ENCODE assay signal across 8 cellular contexts in genomic region chr1:110783292-110783918, GRCh38.
DNase-seq lines count a peak whose midpoint lies in the region; ATAC-seq, FAIRE-seq and TF ChIP-seq lines count a peak whose summit lies in the region.

No MANE protein-coding gene starts in this region.

- intact Hi-C loops in HepG2 (cut with micrococcal nuclease; ENCODE audit: unreplicated experiment), result loop anchor here (1.0 to 5.0 kb wide), 2 partner anchors 153 to 166 kb away; no protein-coding TSS in a partner anchor

- H3K4me2 ChIP-seq in GM23248 (ENCODE audit: unreplicated experiment), result no peak overlapping the region
- no peak overlapping the region for H3K4me2 ChIP-seq in HepG2 (ENCODE audit: low read depth, low read length)

- no TSS peak for BruUV-seq in HepG2 (replicated peaks; lab: Mats Ljungman, UMichigan)

- POLR2A ChIA-PET in HepG2 (lab: Yijun Ruan, JAX), result no interaction called here

- H3K27ac ChIP-seq in GM23248 (no peak overlapping the region), coronary artery (no peak overlapping the region), HepG2 (ENCODE audit: extremely low read length, insufficient read depth, low read length) (no peak overlapping the region)

- CTCF ChIA-PET in HepG2 (lab: Yijun Ruan, JAX; ENCODE audit: low intra/inter-chr PET ratio, low total read pairs), result interaction anchor here (1.1 to 3.0 kb wide), 5 partner anchors 47 to 551 kb away, joined by 3 to 10 read pairs (median 6); no protein-coding TSS in a partner anchor

- H3K27me3 ChIP-seq in GM23248 (replicated peaks; ENCODE audit: insufficient read depth) (peaks cover 13% of the 10 kb centered on the region), HepG2 (ENCODE audit: control insufficient read depth in 1 of 2, insufficient read depth in 2 of 2, low read length in 2 of 2) (no peaks in the 10 kb centered on the region)

- H3K79me2 ChIP-seq in GM23248 (ENCODE audit: insufficient read depth) (no peaks in the 10 kb centered on the region), HepG2 (ENCODE audit: insufficient read depth, low read length) (no peaks in the 10 kb centered on the region)

- no peaks in the 10 kb centered on the region for H3K9me2 ChIP-seq in GM23248 (ENCODE audit: insufficient read depth)

- H3K36me3 ChIP-seq in GM23248 (ENCODE audit: low read depth), result no peaks in the 10 kb centered on the region
- H3K36me3 ChIP-seq in HepG2 (replicated peaks in 1 of 2; ENCODE audit: control insufficient read depth in 1 of 2, insufficient read depth in 2 of 2, low read length in 2 of 2), result no peaks in the 10 kb centered on the region

- ATAC-seq in HepG2, result peak; percentile 70
- ATAC-seq in GM21528 (IDR thresholded peaks at IDR 0.05; ENCODE audit: low FRiP score, unreplicated experiment), result no peak

- DNase-seq in AG09319 (ENCODE audit: extremely low read depth, low read depth), result peak; percentile 14
- peak; percentile 62 for DNase-seq in GM23248
- peak; percentile 76 for DNase-seq in NCI-H345 (lab: John Stamatoyannopoulos, UW)
- DNase-seq in activated CD4-positive, CD25-positive, alpha-beta regulatory T cell treated with anti-CD3 and anti-CD28 coated beads, Interleukin-2, amount 50 U/mL, for 72 hours, result peak; percentile 42
- no peak for DNase-seq in coronary artery (ENCODE audit: low spot score)
- DNase-seq in HepG2 (ENCODE audit: low spot score), result peak; percentile 47
- peak; percentile 42 for DNase-seq in stimulated activated CD8-positive, alpha-beta memory T cell treated with anti-CD3 and anti-CD28 coated beads, Interleukin-12 subunit alpha, Interleukin-12 subunit beta, amount 100 ng/mL, for 1 hour (ENCODE audit: low read depth)

- H3K9ac ChIP-seq in GM23248 (no peak overlapping the region), HepG2 (ENCODE audit: insufficient read depth, low read depth, low read length) (no peak overlapping the region)

- H2AFZ ChIP-seq in GM23248, result no peak overlapping the region
- no peak overlapping the region for H2AFZ ChIP-seq in HepG2 (ENCODE audit: low read length)

- in situ Hi-C loops in GM23248 (cut with MboI) (loop anchor here (10.0 kb wide), 1 partner anchor 149 kb away; no protein-coding TSS in a partner anchor), HepG2 (cut with HindIII; ENCODE audit: extremely low pct_ligation_motif_present, low pct_unique_long_range_greater_than_20kb) (loop anchor here (10.0 kb wide), 1 partner anchor 249 kb away; no protein-coding TSS in a partner anchor)

- H3K4me1 ChIP-seq in GM23248 (ENCODE audit: insufficient read depth) (no peaks in the 10 kb centered on the region), HepG2 (ENCODE audit: insufficient read depth, low read length) (no peaks in the 10 kb centered on the region)

- H3K4me3 ChIP-seq in GM23248 (no peak overlapping the region), coronary artery (no peak overlapping the region), HepG2 (replicated peaks in 1 of 3; ENCODE audit: insufficient read depth in 1 of 3, low read depth in 2 of 3, low read length in 3 of 3) (no peak overlapping the region)

- FAIRE-seq in HepG2 (lab: Jason Lieb, UNC), result peak; percentile 87

- no peak for TF ChIP-seq EP300 in HepG2 (IDR thresholded peaks at IDR 0.05; ENCODE audit: low read depth in 2 of 2, low read length in 2 of 2)
- no peak for TF ChIP-seq EP300 in HepG2 (CRISPR knock-in tag; IDR thresholded peaks at IDR 0.05; ENCODE audit: borderline replicate concordance)

- H3F3A ChIP-seq in GM23248 (ENCODE audit: insufficient read depth), result no peaks in the 10 kb centered on the region

- WGBS in GM23248 (ENCODE audit: low coverage in 1 of 2, low lambda C conversion rate in 2 of 2, missing lambda C conversion rate in 2 of 2), 2 experiments, result 0 to 1% methylated on average over 5 of the region's 5 CpGs
- WGBS in HepG2 (ENCODE audit: low lambda C conversion rate), result 0% methylated on average over 5 of the region's 5 CpGs

- TF ChIP-seq RAD21 in HepG2 (CRISPR knock-in tag; IDR thresholded peaks at IDR 0.05), result peak; percentile 48; the same call in 1 of the 2 replicates

- no peaks in the 10 kb centered on the region for H4K20me1 ChIP-seq in GM23248 (ENCODE audit: insufficient read depth)
- H4K20me1 ChIP-seq in HepG2 (ENCODE audit: insufficient read depth, low read length), result no peaks in the 10 kb centered on the region; the same call in 1 of the 2 replicates

- TF ChIP-seq CTCF in AG09319 (IDR thresholded peaks at IDR 0.05; ENCODE audit: low read depth, low read length) (peak; percentile 98), coronary artery (IDR thresholded peaks at IDR 0.05) (peak; percentile 79), HepG2 (CRISPR knock-in tag; IDR thresholded peaks at IDR 0.05) (peak; percentile 86)

- no peaks in the 10 kb centered on the region for H3K9me3 ChIP-seq in GM23248 (ENCODE audit: low read depth)
- no peaks in the 10 kb centered on the region for H3K9me3 ChIP-seq in HepG2 (ENCODE audit: low read length)

- no peak for TF ChIP-seq POLR2A in HepG2 (IDR thresholded peaks at IDR 0.05; ENCODE audit: insufficient read depth in 1 of 2, low read depth in 2 of 2, low read length in 2 of 2)

TF ChIP-seq in HepG2, 621 proteins besides CTCF, POLR2A, EP300 and RAD21:
- TF ChIP-seq KDM3A (CRISPR knock-in tag; IDR thresholded peaks at IDR 0.05; ENCODE audit: low read depth) (no peak), IRX3 (CRISPR knock-in tag; IDR thresholded peaks at IDR 0.05; ENCODE audit: borderline replicate concordance, low read depth) (no peak), CBX2 (IDR thresholded peaks at IDR 0.05; ENCODE audit: low read depth, low read length) (no peak), CBX2 (CRISPR knock-in tag; IDR thresholded peaks at IDR 0.05; ENCODE audit: low read depth) (no peak), ZNF713 (CRISPR knock-in tag; IDR thresholded peaks at IDR 0.05) (no peak), WIZ (CRISPR knock-in tag; IDR thresholded peaks at IDR 0.05) (no peak), STAG1 (CRISPR knock-in tag; IDR thresholded peaks at IDR 0.05) (peak; percentile 82), XRCC5 (optimal IDR thresholded peaks at IDR 0.05; ENCODE audit: low read length) (peak; percentile 53), ZNF576 (CRISPR knock-in tag; IDR thresholded peaks at IDR 0.05) (peak; percentile 99), KLF11 (CRISPR knock-in tag; IDR thresholded peaks at IDR 0.05) (no peak), SMC3 (IDR thresholded peaks at IDR 0.05; ENCODE audit: low read length) (peak; percentile 76), AHDC1 (CRISPR knock-in tag; IDR thresholded peaks at IDR 0.05; ENCODE audit: borderline replicate concordance) (no peak), ZBTB7A (CRISPR knock-in tag; IDR thresholded peaks at IDR 0.05) (no peak), ZBTB7B (CRISPR knock-in tag; IDR thresholded peaks at IDR 0.05) (no peak), ZNF34 (CRISPR knock-in tag; IDR thresholded peaks at IDR 0.05; ENCODE audit: borderline replicate concordance) (no peak)
